In genomic region chr1:226401407-226402303, GRCh38 we compare ENCODE assay signal across 17 cellular contexts. TPM values are rescaled to one million over a fixed set of nuclear protein-coding genes. Genes with fewer than 3 reads are reported as not detected.
DNase-seq lines count a peak whose midpoint lies in the region; TF ChIP-seq lines count a peak whose summit lies in the region.
"Had no signal": no experiment of that assay in that cellular context is flagged by ENCODE, and none has a peak within 500 bp of the region (broad histone marks: within the 10 kb centered on the region; RNA-seq: fewer than 3 reads in every experiment).

No MANE protein-coding gene starts in this region.

- WGBS in tibial nerve, 2 donors = 65 to 68% methylated on average over 9 of the region's 9 CpGs

- H3K9me3 ChIP-seq in A673 (ENCODE audit: low read depth, low read length, poor library complexity, severe bottlenecking) = no peaks in the 10 kb centered on the region
- no peaks in the 10 kb centered on the region for H3K9me3 ChIP-seq in tibial nerve
- no peaks in the 10 kb centered on the region for H3K9me3 ChIP-seq in effector memory CD4-positive, alpha-beta T cell (ENCODE audit: control insufficient read depth, low read length)

- H3K27ac Mint-ChIP-seq in activated T-helper 1 cell treated with anti-CD3 and anti-CD28 coated beads, Interleukin-12 subunit alpha, Interleukin-12 subunit beta, Interleukin-2, Interleukin-4 antibody, amounts not matched to agents 30 ng/mL and 10 ng/mL and 1 ng/mL, durations not matched to agents 14 hours and 24 hours and 36 hours = peak overlapping the region; percentile 37
- H3K27ac Mint-ChIP-seq in nephron progenitor cell = peak overlapping the region; percentile 89
- H3K27ac Mint-ChIP-seq: activated CD4-positive, alpha-beta T cell treated with anti-CD3 and anti-CD28 coated beads for 36 hours; activated T-cell treated with anti-CD3 and anti-CD28 coated beads, Interleukin-2, amount 50 U/mL, for 72 hours had no signal

- TF ChIP-seq POLR2A in tibial nerve (IDR thresholded peaks at IDR 0.05) = no peak

- H3K27me3 ChIP-seq in A673 (replicated peaks; ENCODE audit: insufficient read depth, low read depth, low read length, poor library complexity) (no peaks in the 10 kb centered on the region), tibial nerve (no peaks in the 10 kb centered on the region)
- H3K27me3 ChIP-seq in effector memory CD4-positive, alpha-beta T cell (replicated peaks; ENCODE audit: control insufficient read depth, insufficient read depth, low read length, poor library complexity, severe bottlenecking) = no peaks in the 10 kb centered on the region

- no peak overlapping the region for H3K4me3 Mint-ChIP-seq in activated T-helper 1 cell treated with anti-CD3 and anti-CD28 coated beads, Interleukin-12 subunit alpha, Interleukin-12 subunit beta, Interleukin-2, Interleukin-4 antibody, amounts not matched to agents 30 ng/mL and 10 ng/mL and 1 ng/mL, durations not matched to agents 14 hours and 24 hours and 36 hours
- H3K4me3 Mint-ChIP-seq in nephron progenitor cell = peak overlapping the region; percentile 1
- H3K4me3 Mint-ChIP-seq: activated CD4-positive, alpha-beta T cell treated with anti-CD3 and anti-CD28 coated beads for 36 hours; activated T-cell treated with anti-CD3 and anti-CD28 coated beads, Interleukin-2, amount 50 U/mL, for 72 hours had no signal

- no peaks in the 10 kb centered on the region for H3K27me3 Mint-ChIP-seq in activated T-helper 1 cell treated with anti-CD3 and anti-CD28 coated beads, Interleukin-12 subunit alpha, Interleukin-12 subunit beta, Interleukin-2, Interleukin-4 antibody, amounts not matched to agents 30 ng/mL and 10 ng/mL and 1 ng/mL, durations not matched to agents 14 hours and 24 hours and 36 hours (ENCODE audit: insufficient read depth)
- H3K27me3 Mint-ChIP-seq in nephron progenitor cell (ENCODE audit: low read depth, poor library complexity) = peaks cover 7% of the 10 kb centered on the region
- H3K27me3 Mint-ChIP-seq: activated CD4-positive, alpha-beta T cell treated with anti-CD3 and anti-CD28 coated beads for 36 hours had no signal

- intact Hi-C loops in A673 (cut with micrococcal nuclease; ENCODE audit: unreplicated experiment) = no loop called here
- intact Hi-C loops in activated T-helper 1 cell treated with anti-CD3 and anti-CD28 coated beads, Interleukin-12 subunit alpha, Interleukin-12 subunit beta, Interleukin-2, Interleukin-4 antibody, amounts not matched to agents 30 ng/mL and 10 ng/mL and 1 ng/mL, durations not matched to agents 14 hours and 24 hours and 36 hours (cut with micrococcal nuclease) = loop anchor here (10.0 kb wide), 2 partner anchors 627 to 1763 kb away; partner anchors contain the start of genes IBA57 and SRP9

- no peak overlapping the region for H3K4me3 ChIP-seq in A673 (ENCODE audit: low read depth, low read length, poor library complexity, severe bottlenecking)
- H3K4me3 ChIP-seq in tibial nerve = no peak overlapping the region
- H3K4me3 ChIP-seq in effector memory CD4-positive, alpha-beta T cell (ENCODE audit: insufficient read depth, low read depth, low read length, poor library complexity, severe bottlenecking) = no peak overlapping the region
- H3K4me3 ChIP-seq: GM23248 had no signal

- DNase-seq in A673 (ENCODE audit: low spot score) = peak; percentile 64
- peak; percentile 40 for DNase-seq in D341Med (ENCODE audit: low spot score)
- no peak for DNase-seq in activated T-helper 1 cell treated with anti-CD3 and anti-CD28 coated beads, Interleukin-12 subunit alpha, Interleukin-12 subunit beta, Interleukin-2, Interleukin-4 antibody, amounts not matched to agents 30 ng/mL and 10 ng/mL and 1 ng/mL, durations not matched to agents 14 hours and 24 hours and 36 hours (ENCODE audit: low spot score)
- no peak for DNase-seq in nephron progenitor cell
- DNase-seq in tibial nerve (ENCODE audit: low spot score in 2 of 2) = no peak
- DNase-seq in effector memory CD4-positive, alpha-beta T cell = no peak
- DNase-seq in germinal center (ENCODE audit: low spot score) = no peak
- DNase-seq in HPDE6-E6E7 (ENCODE audit: extremely low spot score) = no peak
- DNase-seq: activated CD4-positive, alpha-beta T cell treated with anti-CD3 and anti-CD28 coated beads for 36 hours; activated T-cell treated with anti-CD3 and anti-CD28 coated beads, Interleukin-2, amount 50 U/mL, for 72 hours; amniotic stem cell; DMS79; GM23248; MV-4-11; NCI-H748 treated with DMSO at 0.1 percent for 48 hours; T-helper 1 cell had no signal

- H3K9me3 Mint-ChIP-seq in activated T-helper 1 cell treated with anti-CD3 and anti-CD28 coated beads, Interleukin-12 subunit alpha, Interleukin-12 subunit beta, Interleukin-2, Interleukin-4 antibody, amounts not matched to agents 30 ng/mL and 10 ng/mL and 1 ng/mL, durations not matched to agents 14 hours and 24 hours and 36 hours = no peaks in the 10 kb centered on the region
- peaks cover 5% of the 10 kb centered on the region for H3K9me3 Mint-ChIP-seq in nephron progenitor cell
- H3K9me3 Mint-ChIP-seq: activated T-cell treated with anti-CD3 and anti-CD28 coated beads, Interleukin-2, amount 50 U/mL, for 72 hours had no signal

- no peak for TF ChIP-seq CTCF in A673 (conservative IDR thresholded peaks at IDR 0.05; ENCODE audit: low read depth, low read length)
- TF ChIP-seq CTCF in nephron progenitor cell (IDR thresholded peaks at IDR 0.05) = no peak
- no peak for TF ChIP-seq CTCF in tibial nerve (IDR thresholded peaks at IDR 0.05)

- no peak for TF ChIP-seq EP300 in tibial nerve (IDR thresholded peaks at IDR 0.05)

- H3K4me1 ChIP-seq in A673 (ENCODE audit: insufficient read depth, low read length, poor library complexity, severe bottlenecking) = peaks cover 40% of the 10 kb centered on the region
- peaks cover 0 to 66% (median 38%) of the 10 kb centered on the region in 4 donors for H3K4me1 ChIP-seq in tibial nerve
- H3K4me1 ChIP-seq in effector memory CD4-positive, alpha-beta T cell (ENCODE audit: control insufficient read depth, insufficient read depth, low read length, poor library complexity, severe bottlenecking) = peaks cover 33% of the 10 kb centered on the region

- BruUV-seq in A673 (replicated peaks; lab: Mats Ljungman, UMichigan) = no TSS peak

- H3K4me1 Mint-ChIP-seq in activated T-helper 1 cell treated with anti-CD3 and anti-CD28 coated beads, Interleukin-12 subunit alpha, Interleukin-12 subunit beta, Interleukin-2, Interleukin-4 antibody, amounts not matched to agents 30 ng/mL and 10 ng/mL and 1 ng/mL, durations not matched to agents 14 hours and 24 hours and 36 hours (ENCODE audit: low read depth) = peaks cover 55% of the 10 kb centered on the region
- H3K4me1 Mint-ChIP-seq in nephron progenitor cell = peaks cover 72% of the 10 kb centered on the region

- H3K27ac ChIP-seq in A673 (ENCODE audit: low read depth, low read length, poor library complexity, severe bottlenecking) (peak overlapping the region; percentile 33), tibial nerve (peak overlapping the region in 2 of 4 donors; percentile 49 to 59)
- H3K27ac ChIP-seq in effector memory CD4-positive, alpha-beta T cell (ENCODE audit: insufficient read depth, low read length, poor library complexity, severe bottlenecking) = no peak overlapping the region
- H3K27ac ChIP-seq: epithelial cell of prostate, GM23248 had no signal

- CTCF ChIA-PET in A673 (lab: Charles Lee) = no interaction called here

- H3K36me3 Mint-ChIP-seq in activated T-helper 1 cell treated with anti-CD3 and anti-CD28 coated beads, Interleukin-12 subunit alpha, Interleukin-12 subunit beta, Interleukin-2, Interleukin-4 antibody, amounts not matched to agents 30 ng/mL and 10 ng/mL and 1 ng/mL, durations not matched to agents 14 hours and 24 hours and 36 hours (ENCODE audit: low read depth) = peaks cover 53% of the 10 kb centered on the region
- H3K36me3 Mint-ChIP-seq in nephron progenitor cell (ENCODE audit: low read depth) = peaks cover 60% of the 10 kb centered on the region

- H3K36me3 ChIP-seq in A673 (ENCODE audit: insufficient read depth, low read length, poor library complexity, severe bottlenecking) (peaks cover 52% of the 10 kb centered on the region), tibial nerve (peaks cover 4 to 42% (median 10%) of the 10 kb centered on the region in 3 donors)
- peaks cover 43% of the 10 kb centered on the region for H3K36me3 ChIP-seq in effector memory CD4-positive, alpha-beta T cell (ENCODE audit: control insufficient read depth, insufficient read depth, low read length)

- POLR2A ChIA-PET in A673 (lab: Charles Lee; ENCODE audit: low non-redundant PET) = interaction anchor here (0.6 kb wide), 1 partner anchor 218 kb away, joined by 11 read pairs; no protein-coding TSS in a partner anchor

RNA-seq across cellular contexts. Expression of gene PARP1, which starts 6.2 kb away (rescaled TPM):
- 263 TPM in 2 replicates for total RNA-seq in A673 (2021)
- 209 and 220 TPM in 2 replicates for total RNA-seq in activated T-helper 1 cell treated with anti-CD3 and anti-CD28 coated beads, Interleukin-12 subunit alpha, Interleukin-12 subunit beta, Interleukin-2, Interleukin-4 antibody, amounts not matched to agents 30 ng/mL and 10 ng/mL and 1 ng/mL, durations not matched to agents 14 hours and 24 hours and 36 hours
- 100 to 1,000 TPM in 2 of 4 donors, 10 to 100 TPM in 2; 91.5 to 117 (median 99.5) TPM for total RNA-seq in tibial nerve

Comparison
In these comparisons a context has a peak if more than half of its experiments do, and no peak if none do; other contexts are left out.
1. DNase-seq: peak in A673 (single experiment) and D341Med (single experiment); none in activated T-helper 1 cell treated with anti-CD3 and anti-CD28 coated beads, Interleukin-12 subunit alpha, Interleukin-12 subunit beta, Interleukin-2, Interleukin-4 antibody, amounts not matched to agents 30 ng/mL and 10 ng/mL and 1 ng/mL, durations not matched to agents 14 hours and 24 hours and 36 hours (single experiment), nephron progenitor cell (single experiment), tibial nerve (0 of 2), effector memory CD4-positive, alpha-beta T cell (0 of 3), germinal center (single experiment) and HPDE6-E6E7 (single experiment).